Comparison of ENCODE assay signal across 2 cellular contexts in genomic region chr5:127031863-127032232, GRCh38.
TF ChIP-seq lines count a peak whose summit lies in the region.

No MANE protein-coding gene starts in this region.

TF ChIP-seq in SK-N-SH, 30 proteins besides CTCF, POLR2A, EP300 and RAD21 (continued from another document):
- TF ChIP-seq IRF3 (IDR thresholded peaks at IDR 0.05; ENCODE audit: low read depth, low read length) (no peak), RXRA (IDR thresholded peaks at IDR 0.05; ENCODE audit: borderline replicate concordance, low read depth) (no peak), GABPA (IDR thresholded peaks at IDR 0.05; ENCODE audit: low read depth) (no peak), FOXM1 (IDR thresholded peaks at IDR 0.05; ENCODE audit: low read depth) (no peak)

TF ChIP-seq in SK-N-SH treated with all-trans-retinoic acid at 6 μM for 48 hours, 23 proteins besides CTCF, POLR2A, EP300 and RAD21 (continued from another document):
- TF ChIP-seq TSHZ2 (CRISPR knock-in tag; IDR thresholded peaks at IDR 0.05) (no peak), ARNTL (CRISPR knock-in tag; IDR thresholded peaks at IDR 0.05; ENCODE audit: borderline replicate concordance, low read depth) (no peak), PATZ1 (CRISPR knock-in tag; IDR thresholded peaks at IDR 0.05; ENCODE audit: borderline replicate concordance) (no peak)
